28 cellular contexts compared by ENCODE assay signal in the genomic region with DNA sequence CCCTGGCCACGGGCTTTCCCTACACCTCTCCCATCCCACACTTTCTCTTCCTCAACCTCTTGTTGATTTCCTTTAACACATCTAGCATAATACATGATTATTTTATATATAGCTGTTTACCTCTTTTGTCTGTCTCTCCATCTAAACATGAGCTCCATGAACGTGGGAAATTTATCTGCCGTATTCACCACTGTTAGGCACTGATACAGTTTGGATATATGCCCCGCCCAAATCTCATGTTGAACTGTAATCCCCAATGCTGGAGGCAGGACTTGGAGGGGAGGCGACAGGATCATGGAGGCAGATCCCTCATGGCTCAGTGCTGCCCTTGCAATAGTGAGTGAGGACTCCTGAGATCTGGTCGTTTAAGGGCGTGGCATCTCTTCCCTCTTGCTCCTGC.
"Had no signal": no experiment of that assay in that cellular context is flagged by ENCODE, and none has a peak within 500 bp of the region (broad histone marks: within the 10 kb centered on the region; RNA-seq: fewer than 3 reads in every experiment).

No MANE protein-coding gene starts in this region.

- H3K9me3 ChIP-seq: breast epithelium, esophagus muscularis mucosa, right atrium auricular region, testis, uterus had no signal

- DNase-seq: activated CD4-positive, alpha-beta memory T cell treated with anti-CD3 and anti-CD28 coated beads, Interleukin-2, amount 10 ng/mL, durations not matched to agents 7 days and 5 days; activated CD4-positive, alpha-beta T cell treated with anti-CD3 and anti-CD28 coated beads, Interleukin-2, amount 10 ng/mL, durations not matched to agents 7 days and 5 days; activated CD4-positive, CD25-positive, alpha-beta regulatory T cell treated with anti-CD3 and anti-CD28 coated beads, Interleukin-2, amount 50 U/mL, for 72 hours; activated naive CD4-positive, alpha-beta T cell; activated T-cell treated with anti-CD3 and anti-CD28 coated beads, Interleukin-2, amount 50 U/mL, for 48 hours; central memory CD4-positive, alpha-beta T cell; dermis blood vessel endothelial cell; effector CD4-positive, alpha-beta T cell; foreskin melanocyte; left cardiac atrium; mammary epithelial cell; midbrain; naive thymus-derived CD4-positive, alpha-beta T cell; nucleus accumbens; stimulated activated CD4-positive, alpha-beta T cell treated with anti-CD3 and anti-CD28 coated beads, Interleukin-2, amount 100 ng/mL, for 48 hours; stimulated activated naive CD8-positive, alpha-beta T cell treated with anti-CD3 and anti-CD28 coated beads, Interleukin-15, Interleukin-2, amounts not matched to agents 100 U/mL and 50 U/mL, for 24 hours; T-helper 1 cell; testis; uterus; WERI-Rb-1 had no signal

- H3K27me3 ChIP-seq: breast epithelium, esophagus muscularis mucosa, hepatocyte, right atrium auricular region, testis, uterus had no signal

- H3K27ac ChIP-seq: breast epithelium, esophagus muscularis mucosa, hepatocyte, parathyroid adenoma, right atrium auricular region, testis, uterus, WERI-Rb-1 had no signal

- H3K4me1 ChIP-seq: breast epithelium had no signal

- H3K4me3 Mint-ChIP-seq: activated CD4-positive, alpha-beta memory T cell treated with anti-CD3 and anti-CD28 coated beads, Interleukin-2, amount 10 ng/mL, durations not matched to agents 7 days and 5 days; activated CD4-positive, alpha-beta T cell treated with anti-CD3 and anti-CD28 coated beads, Interleukin-2, amount 10 ng/mL, durations not matched to agents 7 days and 5 days; naive thymus-derived CD4-positive, alpha-beta T cell; neural crest cell; type B pancreatic cell had no signal

- H3K9me3 Mint-ChIP-seq: activated CD4-positive, alpha-beta memory T cell treated with anti-CD3 and anti-CD28 coated beads, Interleukin-2, amount 10 ng/mL, durations not matched to agents 7 days and 5 days; activated CD4-positive, alpha-beta T cell treated with anti-CD3 and anti-CD28 coated beads, Interleukin-2, amount 10 ng/mL, durations not matched to agents 7 days and 5 days; activated naive CD4-positive, alpha-beta T cell treated with anti-CD3 and anti-CD28 coated beads, Interleukin-2, amount 50 U/mL, for 72 hours; neural crest cell; type B pancreatic cell had no signal

- H3K27ac Mint-ChIP-seq: activated CD4-positive, alpha-beta memory T cell treated with anti-CD3 and anti-CD28 coated beads, Interleukin-2, amount 10 ng/mL, durations not matched to agents 7 days and 5 days; activated CD4-positive, alpha-beta T cell treated with anti-CD3 and anti-CD28 coated beads, Interleukin-2, amount 10 ng/mL, durations not matched to agents 7 days and 5 days; activated naive CD4-positive, alpha-beta T cell treated with anti-CD3 and anti-CD28 coated beads, Interleukin-2, amount 50 U/mL, for 72 hours; naive thymus-derived CD4-positive, alpha-beta T cell; type B pancreatic cell had no signal

- H3K4me3 ChIP-seq: breast epithelium, esophagus muscularis mucosa, hepatocyte, right atrium auricular region, testis, uterus had no signal

- H3K36me3 Mint-ChIP-seq: naive thymus-derived CD4-positive, alpha-beta T cell had no signal

- ATAC-seq: activated naive CD4-positive, alpha-beta T cell treated with anti-CD3 and anti-CD28 coated beads, Interleukin-2, amount 50 U/mL, for 72 hours; left cardiac atrium; naive thymus-derived CD4-positive, alpha-beta T cell; stimulated activated naive CD8-positive, alpha-beta T cell treated with anti-CD3 and anti-CD28 coated beads, Interleukin-15, Interleukin-2, amounts not matched to agents 100 U/mL and 50 U/mL, for 24 hours had no signal

- H3K36me3 ChIP-seq: breast epithelium, esophagus muscularis mucosa, right atrium auricular region, uterus, WERI-Rb-1 had no signal
